Comparison of ENCODE assay signal across 8 cellular contexts in the genomic region with DNA sequence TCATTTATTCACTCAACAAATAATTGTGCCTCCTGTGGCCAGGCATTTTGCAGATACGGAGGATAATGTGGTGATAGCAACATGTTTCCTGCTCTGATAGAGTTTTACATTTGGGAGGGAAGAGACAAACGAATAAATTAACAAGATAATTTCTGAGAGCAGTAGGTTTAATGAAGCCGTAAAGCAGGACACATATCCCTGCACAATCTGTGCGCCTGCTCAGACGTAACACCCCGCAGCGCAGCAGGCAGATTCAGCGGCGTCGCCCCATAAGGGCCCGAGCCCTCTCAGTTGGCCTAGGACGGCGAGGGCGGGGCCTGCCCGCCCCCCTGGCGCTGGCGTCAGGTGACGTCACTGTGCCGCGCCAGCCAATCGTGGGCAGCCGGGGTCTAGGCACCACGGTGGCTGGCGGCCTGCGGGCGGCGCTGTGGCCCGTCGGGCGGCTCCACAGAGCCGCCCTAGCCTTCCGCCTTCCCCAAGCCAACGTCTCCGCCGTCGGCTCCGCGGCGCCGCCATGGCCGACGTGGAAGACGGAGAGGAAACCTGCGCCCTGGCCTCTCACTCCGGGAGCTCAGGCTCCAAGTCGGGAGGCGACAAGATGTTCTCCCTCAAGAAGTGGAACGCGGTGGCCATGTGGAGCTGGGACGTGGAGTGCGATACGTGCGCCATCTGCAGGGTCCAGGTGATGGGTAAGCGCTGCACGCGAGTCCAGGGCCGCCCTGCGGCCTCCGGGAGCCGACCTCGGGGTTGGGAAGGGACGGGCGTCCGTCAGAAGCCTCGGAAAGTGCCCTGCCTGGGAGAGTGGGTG. TPM values are rescaled to one million over a fixed set of nuclear protein-coding genes. Genes with fewer than 3 reads are reported as not detected.
DNase-seq lines count a peak whose midpoint lies in the region; ATAC-seq and TF ChIP-seq lines count a peak whose summit lies in the region.

A gene (plus strand): TSS at position 471 of the 808 bp plus-strand sequence. CDS start 44 bp downstream, at position 515.

- intact Hi-C loops in spleen (cut with DNase I; ENCODE audit: low total_unique reads) = loop anchor here (10.0 kb wide), 2 partner anchors 163 to 177 kb away; no protein-coding TSS in a partner anchor

- TF ChIP-seq POLR2A in GM18951 (IDR thresholded peaks at IDR 0.05; ENCODE audit: extremely low read depth, insufficient read depth, insufficient read length) = peak; percentile 89
- TF ChIP-seq POLR2A in spleen (IDR thresholded peaks at IDR 0.05) = peak in 2 of 3 donors; percentile 13 to 39

- DNase-seq in AG09319 (ENCODE audit: extremely low read depth, low read depth) = peak; percentile 87
- DNase-seq in NCI-H226 = peak; percentile 96
- peak; percentile 95 for DNase-seq in WTC11 (ENCODE audit: low spot score)
- DNase-seq in cardiac fibroblast (ENCODE audit: low read depth in 2 of 2) = peak; percentile 95 to 98
- peak; percentile 97 for DNase-seq in immature natural killer cell
- DNase-seq in spleen = peak; percentile 99

- peak within 1 kb of the TSS; percentile 96 for H3K27ac Mint-ChIP-seq in WTC11
- peak within 1 kb of the TSS; percentile 94 to 99 (median 97) for H3K27ac Mint-ChIP-seq in immature natural killer cell

- H3K4me1 Mint-ChIP-seq in WTC11 (peaks cover 21% of the 10 kb centered on the region), immature natural killer cell (peaks cover 38 to 49% of the 10 kb centered on the region in 2 donors)

- 0 to 1% (median 0%) methylated on average over 31 to 65 of the region's 65 CpGs for WGBS in spleen, 5 donors

- H3K4me1 ChIP-seq in spleen = peaks cover 28 to 52% (median 48%) of the 10 kb centered on the region in 6 donors

- H3K27me3 Mint-ChIP-seq in WTC11 (ENCODE audit: low read depth) = no peaks in the 10 kb centered on the region; the same call in 1 of the 2 replicates
- H3K27me3 Mint-ChIP-seq in immature natural killer cell (ENCODE audit: low read depth in 3 of 3) = peaks cover 0 to 15% (median 0%) of the 10 kb centered on the region in 3 donors

- peak within 1 kb of the TSS; percentile 92 to 99 (median 94) for H3K27ac ChIP-seq in spleen

- H3K9me3 ChIP-seq in spleen = no peaks in the 10 kb centered on the region

- peak within 1 kb of the TSS; percentile 93 to 94 for H3K4me3 ChIP-seq in cardiac fibroblast (replicated peaks in 1 of 2; ENCODE audit: low read depth in 2 of 2, low read length in 2 of 2)
- peak within 1 kb of the TSS; percentile 79 to 99 (median 92) for H3K4me3 ChIP-seq in spleen

- H3K9me3 Mint-ChIP-seq in WTC11 (no peaks in the 10 kb centered on the region), immature natural killer cell (no peaks in the 10 kb centered on the region)

- TF ChIP-seq CTCF in AG09319 (IDR thresholded peaks at IDR 0.05; ENCODE audit: low read depth, low read length) (peak; percentile 47), WTC11 (IDR thresholded peaks at IDR 0.05) (peak; percentile 64), cardiac fibroblast (IDR thresholded peaks at IDR 0.05; ENCODE audit: low read depth, low read length) (peak; percentile 33), spleen (IDR thresholded peaks at IDR 0.05 in 8 of 11, conservative IDR thresholded peaks at IDR 0.05 in 3 of 11) (peak; percentile 86 to 100 (median 99))

- CTCF ChIA-PET in WTC11 (lab: Charles Lee) = interaction anchor here (0.6 to 1.7 kb wide), 15 partner anchors 9 to 403 kb away, joined by 3 to 18 read pairs (median 4); a partner anchor contains a TSS

- in situ Hi-C loops in GM18951 (cut with MboI; ENCODE audit: low sequenced_read_pairs, unreplicated experiment) = no loop called here

- no peaks in the 10 kb centered on the region for H3K27me3 ChIP-seq in spleen (replicated peaks in 1 of 7)

- ATAC-seq in HG03196 (IDR thresholded peaks at IDR 0.05; ENCODE audit: unreplicated experiment) = peak; percentile 95
- peak; percentile 96 for ATAC-seq in WTC11

- POLR2A ChIA-PET in WTC11 (lab: Charles Lee) = no interaction called here

- H3K36me3 ChIP-seq in spleen = peaks cover 0 to 7% (median 3%) of the 10 kb centered on the region in 6 donors

- H3K4me3 Mint-ChIP-seq in WTC11 = peak within 1 kb of the TSS; percentile 96
- H3K4me3 Mint-ChIP-seq in immature natural killer cell = peak within 1 kb of the TSS; percentile 96 to 100 (median 97)

- peaks cover 8% of the 10 kb centered on the region for H3K36me3 Mint-ChIP-seq in WTC11
- H3K36me3 Mint-ChIP-seq in immature natural killer cell = no peaks in the 10 kb centered on the region

TF ChIP-seq in WTC11, 78 proteins besides CTCF, POLR2A, EP300 and RAD21 (continues in another document):
- TF ChIP-seq, protein P1, sequence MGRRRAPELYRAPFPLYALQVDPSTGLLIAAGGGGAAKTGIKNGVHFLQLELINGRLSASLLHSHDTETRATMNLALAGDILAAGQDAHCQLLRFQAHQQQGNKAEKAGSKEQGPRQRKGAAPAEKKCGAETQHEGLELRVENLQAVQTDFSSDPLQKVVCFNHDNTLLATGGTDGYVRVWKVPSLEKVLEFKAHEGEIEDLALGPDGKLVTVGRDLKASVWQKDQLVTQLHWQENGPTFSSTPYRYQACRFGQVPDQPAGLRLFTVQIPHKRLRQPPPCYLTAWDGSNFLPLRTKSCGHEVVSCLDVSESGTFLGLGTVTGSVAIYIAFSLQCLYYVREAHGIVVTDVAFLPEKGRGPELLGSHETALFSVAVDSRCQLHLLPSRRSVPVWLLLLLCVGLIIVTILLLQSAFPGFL (CRISPR knock-in tag; IDR thresholded peaks at IDR 0.05; ENCODE audit: borderline replicate concordance) = no peak
- TF ChIP-seq, protein P2, sequence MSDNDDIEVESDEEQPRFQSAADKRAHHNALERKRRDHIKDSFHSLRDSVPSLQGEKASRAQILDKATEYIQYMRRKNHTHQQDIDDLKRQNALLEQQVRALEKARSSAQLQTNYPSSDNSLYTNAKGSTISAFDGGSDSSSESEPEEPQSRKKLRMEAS (CRISPR knock-in tag; IDR thresholded peaks at IDR 0.05) = peak; percentile 76
- TF ChIP-seq, protein P3, sequence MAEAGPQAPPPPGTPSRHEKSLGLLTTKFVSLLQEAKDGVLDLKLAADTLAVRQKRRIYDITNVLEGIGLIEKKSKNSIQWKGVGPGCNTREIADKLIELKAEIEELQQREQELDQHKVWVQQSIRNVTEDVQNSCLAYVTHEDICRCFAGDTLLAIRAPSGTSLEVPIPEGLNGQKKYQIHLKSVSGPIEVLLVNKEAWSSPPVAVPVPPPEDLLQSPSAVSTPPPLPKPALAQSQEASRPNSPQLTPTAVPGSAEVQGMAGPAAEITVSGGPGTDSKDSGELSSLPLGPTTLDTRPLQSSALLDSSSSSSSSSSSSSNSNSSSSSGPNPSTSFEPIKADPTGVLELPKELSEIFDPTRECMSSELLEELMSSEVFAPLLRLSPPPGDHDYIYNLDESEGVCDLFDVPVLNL (CRISPR knock-in tag; IDR thresholded peaks at IDR 0.05; ENCODE audit: borderline replicate concordance, low read depth) = no peak
- TF ChIP-seq MYBL2 (CRISPR knock-in tag; IDR thresholded peaks at IDR 0.05) (peak; percentile 86), JUN (CRISPR knock-in tag; IDR thresholded peaks at IDR 0.05) (no peak), NFE2L1 (CRISPR knock-in tag; IDR thresholded peaks at IDR 0.05) (no peak), TP53 (CRISPR knock-in tag; IDR thresholded peaks at IDR 0.05) (no peak), ZNF416 (CRISPR knock-in tag; IDR thresholded peaks at IDR 0.05) (peak; percentile 80; the same call in 1 of the 2 replicates)
- TF ChIP-seq, protein P4, sequence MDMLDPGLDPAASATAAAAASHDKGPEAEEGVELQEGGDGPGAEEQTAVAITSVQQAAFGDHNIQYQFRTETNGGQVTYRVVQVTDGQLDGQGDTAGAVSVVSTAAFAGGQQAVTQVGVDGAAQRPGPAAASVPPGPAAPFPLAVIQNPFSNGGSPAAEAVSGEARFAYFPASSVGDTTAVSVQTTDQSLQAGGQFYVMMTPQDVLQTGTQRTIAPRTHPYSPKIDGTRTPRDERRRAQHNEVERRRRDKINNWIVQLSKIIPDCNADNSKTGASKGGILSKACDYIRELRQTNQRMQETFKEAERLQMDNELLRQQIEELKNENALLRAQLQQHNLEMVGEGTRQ (CRISPR knock-in tag; IDR thresholded peaks at IDR 0.05) = peak; percentile 67
- TF ChIP-seq, protein P5, sequence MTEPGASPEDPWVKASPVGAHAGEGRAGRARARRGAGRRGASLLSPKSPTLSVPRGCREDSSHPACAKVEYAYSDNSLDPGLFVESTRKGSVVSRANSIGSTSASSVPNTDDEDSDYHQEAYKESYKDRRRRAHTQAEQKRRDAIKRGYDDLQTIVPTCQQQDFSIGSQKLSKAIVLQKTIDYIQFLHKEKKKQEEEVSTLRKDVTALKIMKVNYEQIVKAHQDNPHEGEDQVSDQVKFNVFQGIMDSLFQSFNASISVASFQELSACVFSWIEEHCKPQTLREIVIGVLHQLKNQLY (CRISPR knock-in tag; IDR thresholded peaks at IDR 0.05) = no peak
- TF ChIP-seq, protein P6, sequence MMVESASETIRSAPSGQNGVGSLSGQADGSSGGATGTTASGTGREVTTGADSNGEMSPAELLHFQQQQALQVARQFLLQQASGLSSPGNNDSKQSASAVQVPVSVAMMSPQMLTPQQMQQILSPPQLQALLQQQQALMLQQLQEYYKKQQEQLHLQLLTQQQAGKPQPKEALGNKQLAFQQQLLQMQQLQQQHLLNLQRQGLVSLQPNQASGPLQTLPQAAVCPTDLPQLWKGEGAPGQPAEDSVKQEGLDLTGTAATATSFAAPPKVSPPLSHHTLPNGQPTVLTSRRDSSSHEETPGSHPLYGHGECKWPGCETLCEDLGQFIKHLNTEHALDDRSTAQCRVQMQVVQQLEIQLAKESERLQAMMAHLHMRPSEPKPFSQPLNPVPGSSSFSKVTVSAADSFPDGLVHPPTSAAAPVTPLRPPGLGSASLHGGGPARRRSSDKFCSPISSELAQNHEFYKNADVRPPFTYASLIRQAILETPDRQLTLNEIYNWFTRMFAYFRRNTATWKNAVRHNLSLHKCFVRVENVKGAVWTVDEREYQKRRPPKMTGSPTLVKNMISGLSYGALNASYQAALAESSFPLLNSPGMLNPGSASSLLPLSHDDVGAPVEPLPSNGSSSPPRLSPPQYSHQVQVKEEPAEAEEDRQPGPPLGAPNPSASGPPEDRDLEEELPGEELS (CRISPR knock-in tag; IDR thresholded peaks at IDR 0.05) = peak; percentile 76; the same call in 1 of the 2 replicates

RNA-seq across cellular contexts. Expression of the gene that starts here (rescaled TPM):
- total RNA-seq in WTC11 (2021) = 129 to 136 TPM (median 133 TPM) in 3 replicates
- polyA plus RNA-seq in immature natural killer cell = 100 to 1,000 TPM; 137 to 168 (median 160) TPM
- total RNA-seq in spleen = 10 to 100 TPM; 42.5 to 66.1 (median 55.9) TPM
- polyA plus RNA-seq in spleen = 100 to 1,000 TPM in 2 of 3 donors, 10 to 100 TPM in 1; 93.9 to 117 (median 104) TPM

Comparison
In these comparisons a context has a peak if more than half of its experiments do, and no peak if none do; other contexts are left out.
1. Peak in every context shown above with its lines: DNase-seq, ATAC-seq, H3K4me3 ChIP-seq and H3K27ac ChIP-seq.
2. CTCF ChIP-seq: peak in every context shown above with its lines; median percentile 99 in spleen; 64 in WTC11; 47 in AG09319; 33 in cardiac fibroblast.